8 cellular contexts compared by ENCODE assay signal in genomic region chr3:129313415-129313982, GRCh38. TPM values are rescaled to one million over a fixed set of nuclear protein-coding genes. Genes with fewer than 3 reads are reported as not detected.
DNase-seq lines count a peak whose midpoint lies in the region; ATAC-seq and TF ChIP-seq lines count a peak whose summit lies in the region.

No MANE protein-coding gene starts in this region.

- no peak overlapping the region for H3K27ac Mint-ChIP-seq in activated naive CD8-positive, alpha-beta T cell treated with anti-CD3 and anti-CD28 coated beads, Interleukin-2, amount 50 U/mL, for 24 hours

- intact Hi-C loops in colonic mucosa (cut with DNase I) = no loop called here

- H3K27me3 ChIP-seq in H7 (ENCODE audit: control insufficient read depth, insufficient read depth, low read length) (no peaks in the 10 kb centered on the region), mucosa of rectum (ENCODE audit: control insufficient read depth in 2 of 2, insufficient read depth in 2 of 2, low read length in 2 of 2) (no peaks in the 10 kb centered on the region), colonic mucosa (no peaks in the 10 kb centered on the region)

- H3K9me3 Mint-ChIP-seq in activated naive CD8-positive, alpha-beta T cell treated with anti-CD3 and anti-CD28 coated beads, Interleukin-2, amount 50 U/mL, for 24 hours = no peaks in the 10 kb centered on the region

- H3K4me1 ChIP-seq in mucosa of rectum (ENCODE audit: control insufficient read depth in 2 of 2, insufficient read depth in 2 of 2, low read length in 2 of 2) (peaks cover 16 to 17% of the 10 kb centered on the region in 2 donors), colonic mucosa (no peaks in the 10 kb centered on the region)

- ATAC-seq in activated naive CD8-positive, alpha-beta T cell treated with anti-CD3 and anti-CD28 coated beads, Interleukin-2, amount 50 U/mL, for 24 hours = no peak
- no peak for ATAC-seq in HG03095 (IDR thresholded peaks at IDR 0.05; ENCODE audit: unreplicated experiment)
- no peak for ATAC-seq in HG03342 (IDR thresholded peaks at IDR 0.05; ENCODE audit: unreplicated experiment)

- DNase-seq in ACHN (peak; percentile 14), H7 (peak; percentile 33), SW 1271 (lab: John Stamatoyannopoulos, UW) (no peak), colonic mucosa (no peak)
- no peak for DNase-seq in activated naive CD8-positive, alpha-beta T cell treated with anti-CD3 and anti-CD28 coated beads, Interleukin-2, amount 50 U/mL, for 24 hours

- H3K27ac ChIP-seq in mucosa of rectum (ENCODE audit: low read depth in 2 of 2, low read length in 2 of 2) (peak overlapping the region; percentile 56 to 81), colonic mucosa (no peak overlapping the region)

- H3K4me3 Mint-ChIP-seq in activated naive CD8-positive, alpha-beta T cell treated with anti-CD3 and anti-CD28 coated beads, Interleukin-2, amount 50 U/mL, for 24 hours = peak overlapping the region; percentile 88

- H3K9me3 ChIP-seq in mucosa of rectum (ENCODE audit: control insufficient read depth in 2 of 2, low read length in 2 of 2) = no peaks in the 10 kb centered on the region
- no peaks in the 10 kb centered on the region for H3K9me3 ChIP-seq in colonic mucosa

- peaks cover 2% of the 10 kb centered on the region for H3K36me3 Mint-ChIP-seq in activated naive CD8-positive, alpha-beta T cell treated with anti-CD3 and anti-CD28 coated beads, Interleukin-2, amount 50 U/mL, for 24 hours (ENCODE audit: low read depth)

- no peak for TF ChIP-seq CTCF in colonic mucosa (IDR thresholded peaks at IDR 0.05)

- peaks cover 31% of the 10 kb centered on the region for H3K4me1 Mint-ChIP-seq in activated naive CD8-positive, alpha-beta T cell treated with anti-CD3 and anti-CD28 coated beads, Interleukin-2, amount 50 U/mL, for 24 hours

- H3K27me3 Mint-ChIP-seq in activated naive CD8-positive, alpha-beta T cell treated with anti-CD3 and anti-CD28 coated beads, Interleukin-2, amount 50 U/mL, for 24 hours = peaks cover 2% of the 10 kb centered on the region

- H3K9ac ChIP-seq in mucosa of rectum (ENCODE audit: low read depth in 1 of 2, low read length in 2 of 2) (no peak overlapping the region), colonic mucosa (ENCODE audit: low read depth in 2 of 2, low read length in 2 of 2) (peak overlapping the region in 1 of 2 donors; percentile 28)

- H3K4me3 ChIP-seq in H7 (ENCODE audit: insufficient read depth, low read depth, low read length) (no peak overlapping the region), mucosa of rectum (ENCODE audit: low read length in 2 of 2) (peak overlapping the region in 1 of 2 donors; percentile 94), colonic mucosa (no peak overlapping the region)

- in situ Hi-C loops in ACHN (cut with HindIII; ENCODE audit: low pct_ligation_motif_present, low pct_unique_long_range_greater_than_20kb, low sequenced_read_pairs) = no loop called here

- H3K36me3 ChIP-seq in H7 (replicated peaks; ENCODE audit: control insufficient read depth, insufficient read depth, low read length) = no peaks in the 10 kb centered on the region
- H3K36me3 ChIP-seq in mucosa of rectum (ENCODE audit: control insufficient read depth in 2 of 2, insufficient read depth in 2 of 2, low read length in 2 of 2) = no peaks in the 10 kb centered on the region
- no peaks in the 10 kb centered on the region for H3K36me3 ChIP-seq in colonic mucosa

RNA-seq across cellular contexts. Expression of gene HMCES, which starts 34.8 kb away (rescaled TPM):
- 28.1 and 32.0 TPM in 2 replicates for total RNA-seq in H7 (2014; rRNA removed; shearing (Covaris generic))
- 10 to 100 TPM; 45.0 to 53.7 TPM for total RNA-seq in colonic mucosa

Comparison
In these comparisons a context has a peak if more than half of its experiments do, and no peak if none do; other contexts are left out.
1. DNase-seq: peak in ACHN (single experiment) and H7 (single experiment); none in activated naive CD8-positive, alpha-beta T cell treated with anti-CD3 and anti-CD28 coated beads, Interleukin-2, amount 50 U/mL, for 24 hours (single experiment), SW 1271 (0 of 2) and colonic mucosa (single experiment).